In genomic region chr7:132899833-132900232, GRCh38 we compare ENCODE assay signal across 1 cellular context.
TF ChIP-seq lines count a peak whose summit lies in the region.

No MANE protein-coding gene starts in this region.

TF ChIP-seq in HCT116, 20 proteins besides CTCF, POLR2A, EP300 and RAD21 (continued from another document):
- TF ChIP-seq REST (IDR thresholded peaks at IDR 0.05; ENCODE audit: low read depth) (no peak), JUND (IDR thresholded peaks at IDR 0.05) (no peak)
